Comparison of ENCODE assay signal across 2 cellular contexts in genomic region chr13:31201341-31202024, GRCh38.
TF ChIP-seq lines count a peak whose summit lies in the region.

No MANE protein-coding gene starts in this region.

TF ChIP-seq in IMR-90, 13 proteins besides CTCF, POLR2A, EP300 and RAD21:
- TF ChIP-seq CEBPB (IDR thresholded peaks at IDR 0.05; ENCODE audit: low read depth, low read length) (peak; percentile 93), CHD1 (IDR thresholded peaks at IDR 0.05; ENCODE audit: low read depth, low read length) (no peak)

TF ChIP-seq in GM12878, 131 proteins besides CTCF, POLR2A, EP300 and RAD21:
- TF ChIP-seq MEF2B (IDR thresholded peaks at IDR 0.05; ENCODE audit: partially characterized antibody, poor library complexity, severe bottlenecking) (peak; percentile 10), MLLT1 (IDR thresholded peaks at IDR 0.05) (no peak)
